In the genomic region with DNA sequence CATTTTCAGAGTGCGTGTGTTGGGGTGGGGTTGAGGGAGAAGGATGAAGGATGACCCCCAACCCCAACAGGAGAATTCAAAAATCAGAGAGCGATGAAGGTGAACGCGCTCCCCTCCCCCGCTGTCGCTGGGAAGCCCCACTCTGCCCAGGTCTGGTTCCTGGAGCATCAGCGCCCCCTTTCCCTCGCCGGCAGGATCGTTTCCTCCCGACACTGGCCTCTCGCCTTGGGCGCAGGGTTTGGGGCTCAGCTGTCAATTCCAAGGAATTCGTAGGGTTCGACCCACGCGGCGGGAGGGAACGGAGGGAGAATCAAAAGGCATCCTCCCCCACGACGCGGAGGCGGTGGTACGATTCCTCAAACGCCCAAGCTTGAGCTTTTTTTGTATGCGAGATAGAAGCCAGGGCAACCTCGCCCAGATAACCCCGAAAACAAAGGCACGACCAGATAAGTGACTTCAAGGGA, we compare ENCODE assay signal across 8 cellular contexts. TPM values are rescaled to one million over a fixed set of nuclear protein-coding genes. Genes with fewer than 3 reads are reported as not detected.
DNase-seq lines count a peak whose midpoint lies in the region; ATAC-seq and TF ChIP-seq lines count a peak whose summit lies in the region.

No MANE protein-coding gene starts in this region.

- H3K4me1 Mint-ChIP-seq in activated T-cell treated with anti-CD3 and anti-CD28 coated beads, Interleukin-2, amount 50 U/mL, for 24 hours (ENCODE audit: low read depth): peaks cover 51% of the 10 kb centered on the region
- peaks cover 46% of the 10 kb centered on the region for H3K4me1 Mint-ChIP-seq in activated CD4-positive, alpha-beta memory T cell treated with anti-CD3 and anti-CD28 coated beads for 36 hours (ENCODE audit: low read depth)
- peaks cover 24% of the 10 kb centered on the region for H3K4me1 Mint-ChIP-seq in nephron

- ATAC-seq in GM21423 (IDR thresholded peaks at IDR 0.05; ENCODE audit: unreplicated experiment): no peak

- CTCF ChIA-PET in activated CD4-positive, alpha-beta memory T cell treated with anti-CD3 and anti-CD28 coated beads for 36 hours (lab: Charles Lee): interaction anchor here (1.1 to 1.5 kb wide), 2 partner anchors 307 to 343 kb away, joined by 3 to 4 read pairs; no protein-coding TSS in a partner anchor

- peak overlapping the region; percentile 66 for H3K4me3 Mint-ChIP-seq in activated T-cell treated with anti-CD3 and anti-CD28 coated beads, Interleukin-2, amount 50 U/mL, for 24 hours
- peak overlapping the region; percentile 12 for H3K4me3 Mint-ChIP-seq in activated CD4-positive, alpha-beta memory T cell treated with anti-CD3 and anti-CD28 coated beads for 36 hours
- H3K4me3 Mint-ChIP-seq in nephron: peak overlapping the region; percentile 92 to 95 (median 95)

- H3K4me1 ChIP-seq in uterus: peaks cover 0 to 27% of the 10 kb centered on the region in 2 donors

- TF ChIP-seq CTCF in fibroblast of pulmonary artery (IDR thresholded peaks at IDR 0.05; ENCODE audit: low read length, missing control alignments): peak; percentile 90
- peak; percentile 83 to 86 (median 84) for TF ChIP-seq CTCF in nephron (IDR thresholded peaks at IDR 0.05; ENCODE audit: unreplicated experiment in 3 of 3)
- peak; percentile 43 to 75 (median 60) for TF ChIP-seq CTCF in uterus (IDR thresholded peaks at IDR 0.05)

- H3K4me3 ChIP-seq in fibroblast of pulmonary artery (replicated peaks; ENCODE audit: low read depth, low read length): peak overlapping the region; percentile 98
- peak overlapping the region; percentile 18 to 59 for H3K4me3 ChIP-seq in uterus

- POLR2A ChIA-PET in activated CD4-positive, alpha-beta memory T cell treated with anti-CD3 and anti-CD28 coated beads for 36 hours (lab: Charles Lee): no interaction called here

- no peaks in the 10 kb centered on the region for H3K9me3 Mint-ChIP-seq in activated T-cell treated with anti-CD3 and anti-CD28 coated beads, Interleukin-2, amount 50 U/mL, for 24 hours
- H3K9me3 Mint-ChIP-seq in activated CD4-positive, alpha-beta memory T cell treated with anti-CD3 and anti-CD28 coated beads for 36 hours: no peaks in the 10 kb centered on the region
- H3K9me3 Mint-ChIP-seq in nephron: peaks cover 5% of the 10 kb centered on the region

- intact Hi-C loops in activated CD4-positive, alpha-beta memory T cell treated with anti-CD3 and anti-CD28 coated beads for 36 hours (cut with micrococcal nuclease): loop anchor here (2.0 kb wide), 1 partner anchor 1213 kb away; no protein-coding TSS in a partner anchor
- intact Hi-C loops in uterus (cut with DNase I; ENCODE audit: low total_unique reads): no loop called here

- TF ChIP-seq POLR2A in uterus (IDR thresholded peaks at IDR 0.05): no peak

- no peaks in the 10 kb centered on the region for H3K9me3 ChIP-seq in uterus

- H3K36me3 ChIP-seq in uterus: no peaks in the 10 kb centered on the region

- H3K27me3 Mint-ChIP-seq in activated T-cell treated with anti-CD3 and anti-CD28 coated beads, Interleukin-2, amount 50 U/mL, for 24 hours: peaks cover 93% of the 10 kb centered on the region
- H3K27me3 Mint-ChIP-seq in activated CD4-positive, alpha-beta memory T cell treated with anti-CD3 and anti-CD28 coated beads for 36 hours: peaks cover 85% of the 10 kb centered on the region
- peaks cover 95% of the 10 kb centered on the region for H3K27me3 Mint-ChIP-seq in nephron (ENCODE audit: low read depth)

- H3K27me3 ChIP-seq in uterus: peaks cover 53 to 59% of the 10 kb centered on the region in 2 donors

- H3K27ac Mint-ChIP-seq in activated T-cell treated with anti-CD3 and anti-CD28 coated beads, Interleukin-2, amount 50 U/mL, for 24 hours: no peak overlapping the region
- H3K27ac Mint-ChIP-seq in activated CD4-positive, alpha-beta memory T cell treated with anti-CD3 and anti-CD28 coated beads for 36 hours: no peak overlapping the region
- H3K27ac Mint-ChIP-seq in nephron: peak overlapping the region; percentile 93 to 99 (median 98)

- peak overlapping the region; percentile 63 to 82 for H3K27ac ChIP-seq in uterus

- no peaks in the 10 kb centered on the region for H3K36me3 Mint-ChIP-seq in activated T-cell treated with anti-CD3 and anti-CD28 coated beads, Interleukin-2, amount 50 U/mL, for 24 hours (ENCODE audit: low read depth)
- H3K36me3 Mint-ChIP-seq in activated CD4-positive, alpha-beta memory T cell treated with anti-CD3 and anti-CD28 coated beads for 36 hours: no peaks in the 10 kb centered on the region
- H3K36me3 Mint-ChIP-seq in nephron (ENCODE audit: low read depth): peaks cover 27% of the 10 kb centered on the region

- peak; percentile 59 for DNase-seq in activated T-cell treated with anti-CD3 and anti-CD28 coated beads, Interleukin-2, amount 50 U/mL, for 24 hours
- no peak for DNase-seq in activated T-cell treated with anti-CD3 and anti-CD28 coated beads, Interleukin-2, amount 50 U/mL, for 1 hour
- DNase-seq in Kasumi-1 (lab: John Stamatoyannopoulos, UW) (peak; percentile 85 to 91), fibroblast of pulmonary artery (ENCODE audit: low read depth) (peak; percentile 90), uterus (peak; percentile 75 to 85)
- DNase-seq in activated CD4-positive, alpha-beta memory T cell treated with anti-CD3 and anti-CD28 coated beads for 36 hours: peak; percentile 73

RNA-seq across cellular contexts. Expression of a gene that starts 1.0 kb away (rescaled TPM):
- total RNA-seq in activated CD4-positive, alpha-beta memory T cell treated with anti-CD3 and anti-CD28 coated beads for 36 hours: not detected
- 100 to 1,000 TPM in 3 of 4 donors, 10 to 100 TPM in 1; 96.8 to 409 (median 226) TPM for total RNA-seq in uterus

Comparison
In these comparisons a context has a peak if more than half of its experiments do, and no peak if none do; other contexts are left out.
1. H3K27ac Mint-ChIP-seq: peak in nephron (3 of 3); none in activated T-cell treated with anti-CD3 and anti-CD28 coated beads, Interleukin-2, amount 50 U/mL, for 24 hours (single experiment) and activated CD4-positive, alpha-beta memory T cell treated with anti-CD3 and anti-CD28 coated beads for 36 hours (single experiment).
2. H3K4me3 Mint-ChIP-seq: peak in every context shown above with its lines; median percentile 95 in nephron; 66 in activated T-cell treated with anti-CD3 and anti-CD28 coated beads, Interleukin-2, amount 50 U/mL, for 24 hours; 12 in activated CD4-positive, alpha-beta memory T cell treated with anti-CD3 and anti-CD28 coated beads for 36 hours.
3. RNA of a gene that starts 1.0 kb away (total RNA-seq): 96.8 to 409 TPM in uterus; not detected in activated CD4-positive, alpha-beta memory T cell treated with anti-CD3 and anti-CD28 coated beads for 36 hours; every median in the first group is over 10 times any median in the second.
4. Peak in every context shown above with its lines, with median percentiles within 50 percentile points of each other: CTCF ChIP-seq.